In the genomic region with DNA sequence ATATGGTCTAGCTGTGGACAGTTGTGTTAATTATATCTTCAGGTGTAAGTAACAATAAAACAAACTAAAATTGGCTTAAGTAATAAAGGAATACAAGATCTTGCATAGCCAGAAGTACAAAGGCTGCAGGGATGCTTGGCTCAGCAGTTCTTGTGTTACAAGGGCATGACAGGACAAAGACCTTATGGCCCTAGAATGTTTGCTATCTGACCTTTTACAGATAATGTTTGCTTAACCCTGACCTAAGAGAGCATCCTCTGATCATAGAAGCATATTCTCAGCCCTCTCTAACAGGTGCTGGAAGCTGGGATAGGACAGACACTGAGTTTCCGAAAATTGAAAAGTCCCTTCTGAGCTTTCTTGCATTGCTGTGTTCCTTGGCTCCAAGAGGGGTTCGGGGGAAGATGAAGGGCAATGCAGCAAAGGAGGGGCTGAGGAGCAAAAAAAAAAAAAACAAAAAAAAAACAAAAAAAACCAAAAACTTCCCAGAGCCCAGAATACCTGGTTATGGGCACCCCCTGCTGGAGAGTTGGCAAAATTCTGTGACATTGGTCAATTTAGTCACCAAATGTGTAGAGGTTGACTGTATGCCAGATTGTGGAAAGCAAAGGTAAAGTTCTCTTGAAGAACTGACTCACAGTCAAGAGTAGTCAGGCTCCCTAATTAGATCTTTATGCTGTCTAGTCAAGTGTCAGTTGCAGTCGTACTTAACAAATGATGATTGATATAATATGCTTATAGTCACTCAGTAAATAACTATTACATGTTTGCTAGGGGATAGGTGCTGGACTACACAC, we compare ENCODE assay signal across 8 cellular contexts. TPM values are rescaled to one million over a fixed set of nuclear protein-coding genes. Genes with fewer than 3 reads are reported as not detected.
DNase-seq lines count a peak whose midpoint lies in the region; ATAC-seq, FAIRE-seq and TF ChIP-seq lines count a peak whose summit lies in the region.

No MANE protein-coding gene starts in this region.

- DNase-seq in DMS53 treated with DMSO at 0.1 percent for 48 hours (lab: John Stamatoyannopoulos, UW; ENCODE audit: unreplicated experiment), result peak; percentile 56
- DNase-seq in OCI-M1 (lab: John Stamatoyannopoulos, UW), result peak; percentile 96
- peak; percentile 83 to 87 for DNase-seq in activated T-cell treated with anti-CD3 and anti-CD28 coated beads, Interleukin-2, amount 50 U/mL, for 48 hours
- peak; percentile 64 for DNase-seq in fibroblast of pulmonary artery (ENCODE audit: low read depth)
- DNase-seq in ovary, result peak in 4 of 5 donors; percentile 15 to 68 (median 49)
- DNase-seq in urothelium cell line (ENCODE audit: low spot score), result peak; percentile 53

- no peak for FAIRE-seq in urothelium cell line (lab: Jason Lieb, UNC)

- TF ChIP-seq CTCF in fibroblast of pulmonary artery (IDR thresholded peaks at IDR 0.05; ENCODE audit: low read length, missing control alignments), result peak; percentile 75
- peak; percentile 29 to 55 (median 36) for TF ChIP-seq CTCF in ovary (IDR thresholded peaks at IDR 0.05)

- no peaks in the 10 kb centered on the region for H3K9me3 ChIP-seq in ovary

- H3K4me1 ChIP-seq in ovary (ENCODE audit: insufficient read depth), result no peaks in the 10 kb centered on the region

- peak; percentile 31 for ATAC-seq in HG03135 (IDR thresholded peaks at IDR 0.05; ENCODE audit: unreplicated experiment)
- ATAC-seq in HG03039 (IDR thresholded peaks at IDR 0.05; ENCODE audit: unreplicated experiment), result no peak

- no peak for TF ChIP-seq EP300 in ovary (IDR thresholded peaks at IDR 0.05)

- intact Hi-C loops in ovary (cut with DNase I), result loop anchor here (2.0 to 10.0 kb wide), 4 partner anchors 349 to 439 kb away; no protein-coding TSS in a partner anchor

- no peaks in the 10 kb centered on the region for H3K27me3 ChIP-seq in ovary

- TF ChIP-seq POLR2A in ovary (IDR thresholded peaks at IDR 0.05), result no peak

- H3K27ac ChIP-seq in ovary, result no peak overlapping the region

- H3K4me3 ChIP-seq in fibroblast of pulmonary artery (replicated peaks; ENCODE audit: low read depth, low read length), result no peak overlapping the region
- no peak overlapping the region for H3K4me3 ChIP-seq in ovary

- 32 to 34% (median 33%) methylated on average over 3 of the region's 3 CpGs for WGBS in ovary, 3 donors

- H3K36me3 ChIP-seq in ovary, result no peaks in the 10 kb centered on the region

RNA-seq across cellular contexts. Expression of gene HIKESHI, which starts 10.4 kb away (rescaled TPM):
- total RNA-seq in ovary, result 10 to 100 TPM; 26.6 to 32.6 (median 29.8) TPM
- polyA plus RNA-seq in ovary, result 10 to 100 TPM; 34.3 to 43.7 TPM

RNA-seq across cellular contexts. Expression of gene EED, which starts 47.1 kb away (rescaled TPM):
- total RNA-seq in ovary, result 10 to 100 TPM; 16.2 to 29.4 (median 17.4) TPM
- polyA plus RNA-seq in ovary, result 10 to 100 TPM; 17.0 to 17.2 TPM
